In genomic region chr3:115577000-115577399, GRCh38 we compare ENCODE assay signal across 29 cellular contexts. TPM values are rescaled to one million over a fixed set of nuclear protein-coding genes. Genes with fewer than 3 reads are reported as not detected.
A peak's percentile ranks its signal among the peaks of the same experiment; 100 is the strongest.
DNase-seq lines count a peak whose midpoint lies in the region; ATAC-seq, FAIRE-seq and TF ChIP-seq lines count a peak whose summit lies in the region.
"Had no signal": no experiment of that assay in that cellular context is flagged by ENCODE, and none has a peak within 500 bp of the region (broad histone marks: within the 10 kb centered on the region; RNA-seq: fewer than 3 reads in every experiment).

No MANE protein-coding gene starts in this region.

- FAIRE-seq in bronchial epithelial cell (lab: Jason Lieb, UNC) (no peak), kidney (lab: Jason Lieb, UNC) (no peak)
- FAIRE-seq: A204.1, GM12878, GM12892, GM18507 had no signal

- intact Hi-C loops in kidney (cut with DNase I): no loop called here

- peak; percentile 20 for DNase-seq in M059J (ENCODE audit: low read depth)
- peak; percentile 3 for DNase-seq in bronchial epithelial cell (ENCODE audit: low read depth)
- no peak for DNase-seq in osteocyte (ENCODE audit: extremely low spot score, unreplicated experiment)
- DNase-seq in effector CD8-positive, alpha-beta T cell (lab: John Stamatoyannopoulos, UW): no peak
- DNase-seq in kidney: no peak
- no peak for DNase-seq in HT-29 (ENCODE audit: low spot score)
- DNase-seq: 8988T; ACHN; BE2C; C1 segment of cervical spinal cord; CD4-positive, alpha-beta memory T cell; CD4-positive, CD25-positive, alpha-beta regulatory T cell; CD8-positive, alpha-beta memory T cell; COR-L47; DMS 273 treated with DMSO at 0.1 percent for 48 hours; DMS153; DMS53; DMS79; DND-41; EL; GDM1 had no signal

- no peak overlapping the region for H3K4me3 ChIP-seq in bronchial epithelial cell (ENCODE audit: low read depth, low read length)
- no peak overlapping the region for H3K4me3 ChIP-seq in kidney (ENCODE audit: low read length in 2 of 2)
- H3K4me3 ChIP-seq: BLaER1, GM12878 had no signal

- H3K36me3 Mint-ChIP-seq in osteocyte (ENCODE audit: unreplicated experiment): no peaks in the 10 kb centered on the region
- H3K36me3 Mint-ChIP-seq in stimulated activated memory B cell treated with anti-CD40 and anti-IgM and Interleukin-4, amounts not matched to agents 10 μg/mL and 1 μg/mL and 100 μg/mL, for 72 hours: no peaks in the 10 kb centered on the region
- H3K36me3 Mint-ChIP-seq: CD14-positive monocyte; CD4-positive, alpha-beta memory T cell; CD4-positive, CD25-positive, alpha-beta regulatory T cell; CD8-positive, alpha-beta memory T cell had no signal

- no peaks in the 10 kb centered on the region for H3K9me3 Mint-ChIP-seq in osteocyte (ENCODE audit: unreplicated experiment)
- H3K9me3 Mint-ChIP-seq in stimulated activated memory B cell treated with anti-CD40 and anti-IgM and Interleukin-4, amounts not matched to agents 10 μg/mL and 1 μg/mL and 100 μg/mL, for 72 hours: no peaks in the 10 kb centered on the region
- H3K9me3 Mint-ChIP-seq: CD4-positive, alpha-beta memory T cell had no signal

- H3K9me3 ChIP-seq in kidney (ENCODE audit: control insufficient read depth in 1 of 2, low read length in 2 of 2): no peaks in the 10 kb centered on the region
- H3K9me3 ChIP-seq: BE2C, BLaER1 had no signal

- H3K4me1 Mint-ChIP-seq in osteocyte (ENCODE audit: unreplicated experiment): peaks cover 57% of the 10 kb centered on the region
- no peaks in the 10 kb centered on the region for H3K4me1 Mint-ChIP-seq in stimulated activated memory B cell treated with anti-CD40 and anti-IgM and Interleukin-4, amounts not matched to agents 10 μg/mL and 1 μg/mL and 100 μg/mL, for 72 hours
- H3K4me1 Mint-ChIP-seq: CD14-positive monocyte; CD4-positive, alpha-beta memory T cell; CD4-positive, CD25-positive, alpha-beta regulatory T cell; CD8-positive, alpha-beta memory T cell had no signal

- no peaks in the 10 kb centered on the region for H3K27me3 Mint-ChIP-seq in osteocyte (ENCODE audit: unreplicated experiment)
- H3K27me3 Mint-ChIP-seq in stimulated activated memory B cell treated with anti-CD40 and anti-IgM and Interleukin-4, amounts not matched to agents 10 μg/mL and 1 μg/mL and 100 μg/mL, for 72 hours: peaks cover 8% of the 10 kb centered on the region

- H3K27ac ChIP-seq in kidney (ENCODE audit: low read depth in 2 of 2, low read length in 2 of 2): no peak overlapping the region
- H3K27ac ChIP-seq: BLaER1 had no signal

- ATAC-seq in stimulated activated memory B cell treated with anti-CD40 and anti-IgM and Interleukin-4, amounts not matched to agents 10 μg/mL and 1 μg/mL and 100 μg/mL, for 72 hours: peak; percentile 49
- ATAC-seq: GM12878 had no signal

- peak overlapping the region; percentile 85 for H3K27ac Mint-ChIP-seq in osteocyte (ENCODE audit: unreplicated experiment)
- no peak overlapping the region for H3K27ac Mint-ChIP-seq in stimulated activated memory B cell treated with anti-CD40 and anti-IgM and Interleukin-4, amounts not matched to agents 10 μg/mL and 1 μg/mL and 100 μg/mL, for 72 hours
- H3K27ac Mint-ChIP-seq: CD14-positive monocyte; CD4-positive, alpha-beta memory T cell; CD4-positive, CD25-positive, alpha-beta regulatory T cell; CD8-positive, alpha-beta memory T cell had no signal

- peaks cover 0 to 5% of the 10 kb centered on the region in 2 donors for H3K4me1 ChIP-seq in kidney (ENCODE audit: control insufficient read depth in 1 of 2, insufficient read depth in 1 of 2, low read depth in 1 of 2, low read length in 2 of 2)

- no peak overlapping the region for H3K9ac ChIP-seq in kidney (ENCODE audit: low read length in 2 of 2)
- H3K9ac ChIP-seq: BLaER1 had no signal

- no peak for TF ChIP-seq CTCF in bronchial epithelial cell (IDR thresholded peaks at IDR 0.05; ENCODE audit: insufficient read depth, low read length, severe bottlenecking)
- no peak for TF ChIP-seq CTCF in osteocyte (IDR thresholded peaks at IDR 0.05)
- TF ChIP-seq CTCF in kidney (IDR thresholded peaks at IDR 0.05; ENCODE audit: borderline replicate concordance, extremely low read depth, insufficient read depth): no peak

- no peak overlapping the region for H3K4me3 Mint-ChIP-seq in osteocyte (ENCODE audit: unreplicated experiment)
- H3K4me3 Mint-ChIP-seq in stimulated activated memory B cell treated with anti-CD40 and anti-IgM and Interleukin-4, amounts not matched to agents 10 μg/mL and 1 μg/mL and 100 μg/mL, for 72 hours: no peak overlapping the region
- H3K4me3 Mint-ChIP-seq: CD14-positive monocyte; CD4-positive, alpha-beta memory T cell; CD4-positive, CD25-positive, alpha-beta regulatory T cell; CD8-positive, alpha-beta memory T cell had no signal

- H3K27me3 ChIP-seq in bronchial epithelial cell (ENCODE audit: control insufficient read depth, insufficient read depth, low read length): no peaks in the 10 kb centered on the region
- H3K27me3 ChIP-seq: BE2C, BLaER1 had no signal

- H3K36me3 ChIP-seq in bronchial epithelial cell (ENCODE audit: control insufficient read depth, insufficient read depth, low read length) (no peaks in the 10 kb centered on the region), kidney (ENCODE audit: control insufficient read depth in 1 of 2, insufficient read depth in 2 of 2, low read length in 2 of 2) (no peaks in the 10 kb centered on the region)
- H3K36me3 ChIP-seq: BE2C, BLaER1 had no signal

RNA-seq across cellular contexts. Expression of gene GAP43, which starts 46.3 kb away (rescaled TPM):
- total RNA-seq in M059J (2014; rRNA removed; shearing (Covaris generic)): 0.71 TPM in 1 of 2 replicates, not detected in the other
- total RNA-seq in bronchial epithelial cell (not detected in 2 replicates), osteocyte (2.3 and 3.2 TPM in 2 replicates), kidney (0.19 TPM)
- not detected for polyA plus RNA-seq in kidney (ENCODE audit: insufficient read depth, low read depth, low replicate concordance)
- total RNA-seq in HT-29 (2014; rRNA removed; shearing (Covaris generic)): not detected in 2 replicates
- total RNA-seq: CD4-positive, alpha-beta memory T cell; CD4-positive, CD25-positive, alpha-beta regulatory T cell; CD8-positive, alpha-beta memory T cell; G401; GM12878 had no signal
- polyA plus RNA-seq: CD14-positive monocyte; CD4-positive, alpha-beta memory T cell; CD4-positive, CD25-positive, alpha-beta regulatory T cell; CD8-positive, alpha-beta memory T cell had no signal

Comparison
In these comparisons a context has a peak if more than half of its experiments do, and no peak if none do; other contexts are left out.
1. DNase-seq: peak in M059J (single experiment) and bronchial epithelial cell (single experiment); none in osteocyte (single experiment), effector CD8-positive, alpha-beta T cell (single experiment), kidney (single experiment) and HT-29 (single experiment).